ENCODE assay signal across 9 cellular contexts in genomic region chr5:34586117-34586885, GRCh38.
DNase-seq lines count a peak whose midpoint lies in the region; ATAC-seq and TF ChIP-seq lines count a peak whose summit lies in the region.
"Had no signal": no experiment of that assay in that cellular context is flagged by ENCODE, and none has a peak within 500 bp of the region (broad histone marks: within the 10 kb centered on the region; RNA-seq: fewer than 3 reads in every experiment).

No MANE protein-coding gene starts in this region.

- intact Hi-C loops in left lung (cut with DNase I), result no loop called here
- intact Hi-C loops in left ventricle myocardium superior (cut with micrococcal nuclease), result no loop called here

- peaks cover 4% of the 10 kb centered on the region for H3K4me1 Mint-ChIP-seq in T-helper 17 cell

- peak; percentile 56 for DNase-seq in 8988T
- peak; percentile 63 for DNase-seq in astrocyte of the hippocampus (ENCODE audit: low read depth, low spot score)
- no peak for DNase-seq in left lung
- no peak for DNase-seq in T-helper 17 cell
- no peak for DNase-seq in left ventricle myocardium superior
- no peak for DNase-seq in NCI-H2227 treated with DMSO at 0.1 percent for 48 hours (lab: John Stamatoyannopoulos, UW)
- DNase-seq: stimulated activated CD4-positive, alpha-beta T cell treated with anti-CD3 and anti-CD28 coated beads, Interleukin-15, amount 100 ng/mL, for 24 hours had no signal

- H3K9me3 ChIP-seq in left lung (no peaks in the 10 kb centered on the region), T-helper 17 cell (ENCODE audit: control insufficient read depth, low read length, poor library complexity, severe bottlenecking) (no peaks in the 10 kb centered on the region)

- no peaks in the 10 kb centered on the region for H3K27me3 ChIP-seq in left lung

- H3K4me3 ChIP-seq in left lung, result no peak overlapping the region

- no peak overlapping the region for H3K27ac Mint-ChIP-seq in T-helper 17 cell

- H3K36me3 Mint-ChIP-seq in T-helper 17 cell (ENCODE audit: low read depth), result peaks cover 5% of the 10 kb centered on the region

- H3K4me1 ChIP-seq in left lung, result peaks cover 0 to 14% of the 10 kb centered on the region in 2 donors

- peak; percentile 35 for ATAC-seq in HG03280 (IDR thresholded peaks at IDR 0.05; ENCODE audit: unreplicated experiment)
- ATAC-seq in left lung, result peak; percentile 69
- ATAC-seq in T-helper 17 cell, result no peak
- ATAC-seq in left ventricle myocardium superior, result no peak
- no peak for ATAC-seq in GM21360 (IDR thresholded peaks at IDR 0.05; ENCODE audit: unreplicated experiment)

- H3K36me3 ChIP-seq in left lung, result no peaks in the 10 kb centered on the region

- TF ChIP-seq CTCF in left lung (IDR thresholded peaks at IDR 0.05), result no peak

- H3K4me3 Mint-ChIP-seq in T-helper 17 cell, result no peak overlapping the region

- peak overlapping the region; percentile 58 to 77 for H3K27ac ChIP-seq in left lung

- H3K27me3 Mint-ChIP-seq in T-helper 17 cell, result peaks cover 49% of the 10 kb centered on the region

Comparison
In these comparisons a context has a peak if more than half of its experiments do, and no peak if none do; other contexts are left out.
1. DNase-seq: peak in 8988T (single experiment) and astrocyte of the hippocampus (single experiment); none in left lung (0 of 2), T-helper 17 cell (0 of 3), left ventricle myocardium superior (single experiment) and NCI-H2227 treated with DMSO at 0.1 percent for 48 hours (single experiment).
2. ATAC-seq: peak in HG03280 (single experiment) and left lung (single experiment); none in T-helper 17 cell (single experiment), left ventricle myocardium superior (single experiment) and GM21360 (single experiment).